ENCODE assay signal across 8 cellular contexts in genomic region chr2:171999604-172000469, GRCh38. TPM values are rescaled to one million over a fixed set of nuclear protein-coding genes. Genes with fewer than 3 reads are reported as not detected.
DNase-seq lines count a peak whose midpoint lies in the region; ATAC-seq, FAIRE-seq and TF ChIP-seq lines count a peak whose summit lies in the region.

TSS of gene METAP1D (plus strand) at chr2:171999953. CDS start at chr2:171999970, 17 bp downstream.

- peak within 1 kb of the TSS in 1 of 2 donors; percentile 51 for H3K27ac ChIP-seq in kidney (ENCODE audit: low read depth in 2 of 2, low read length in 2 of 2)

- peak; percentile 95 for DNase-seq in Ammon's horn (ENCODE audit: low spot score)
- DNase-seq in NCI-H345 treated with DMSO at 0.1 percent for 48 hours (lab: John Stamatoyannopoulos, UW; ENCODE audit: unreplicated experiment): peak; percentile 83
- peak; percentile 91 for DNase-seq in activated CD4-positive, CD25-positive, alpha-beta regulatory T cell treated with anti-CD3 and anti-CD28 coated beads, Interleukin-2, amount 50 U/mL, for 72 hours
- DNase-seq in cerebellar nuclear complex (lab: John Stamatoyannopoulos, UW): peak; percentile 11 to 76
- DNase-seq in kidney: peak; percentile 96
- peak; percentile 67 to 80 for DNase-seq in stimulated activated CD4-positive, alpha-beta T cell treated with anti-CD3 and anti-CD28 coated beads, Interleukin-15, amount 100 ng/mL, for 1 hour (ENCODE audit: low read depth in 1 of 2, low spot score in 1 of 2)

- intact Hi-C loops in kidney (cut with DNase I): no loop called here

- peak; percentile 90 for TF ChIP-seq POLR2A in GM19099 (IDR thresholded peaks at IDR 0.05; ENCODE audit: extremely low read depth, insufficient read length, low read depth)

- H3K36me3 ChIP-seq in kidney (ENCODE audit: control insufficient read depth in 1 of 2, insufficient read depth in 2 of 2, low read length in 2 of 2): no peaks in the 10 kb centered on the region

- H3K9ac ChIP-seq in kidney (ENCODE audit: low read length in 2 of 2): peak within 1 kb of the TSS; percentile 64 to 71

- H3K4me1 ChIP-seq in kidney (ENCODE audit: control insufficient read depth in 1 of 2, insufficient read depth in 1 of 2, low read depth in 1 of 2, low read length in 2 of 2): peaks cover 0 to 4% of the 10 kb centered on the region in 2 donors

- no peak for TF ChIP-seq CTCF in kidney (IDR thresholded peaks at IDR 0.05; ENCODE audit: borderline replicate concordance, extremely low read depth, insufficient read depth)

- peak within 1 kb of the TSS; percentile 99 to 100 for H3K4me3 ChIP-seq in kidney (ENCODE audit: low read length in 2 of 2)

- H3K9me3 ChIP-seq in kidney (ENCODE audit: control insufficient read depth in 1 of 2, low read length in 2 of 2): no peaks in the 10 kb centered on the region

- peak; percentile 97 for ATAC-seq in HG03354 (IDR thresholded peaks at IDR 0.05; ENCODE audit: poor library complexity, severe bottlenecking, unreplicated experiment)

- FAIRE-seq in kidney (lab: Jason Lieb, UNC): no peak

RNA-seq across cellular contexts. Expression of gene METAP1D, which starts in this region (rescaled TPM):
- total RNA-seq in kidney: 6.2 TPM
- polyA plus RNA-seq in kidney (ENCODE audit: insufficient read depth, low read depth, low replicate concordance): 4.0 TPM

Comparison
In these comparisons a context has a peak if more than half of its experiments do, and no peak if none do; other contexts are left out.
1. DNase-seq: peak in every context shown above with its lines; median percentile 96 in kidney; 95 in Ammon's horn; 91 in activated CD4-positive, CD25-positive, alpha-beta regulatory T cell treated with anti-CD3 and anti-CD28 coated beads, Interleukin-2, amount 50 U/mL, for 72 hours; 83 in NCI-H345 treated with DMSO at 0.1 percent for 48 hours; 74 in stimulated activated CD4-positive, alpha-beta T cell treated with anti-CD3 and anti-CD28 coated beads, Interleukin-15, amount 100 ng/mL, for 1 hour; 44 in cerebellar nuclear complex.